Comparison of ENCODE assay signal across 19 cellular contexts in the genomic region with DNA sequence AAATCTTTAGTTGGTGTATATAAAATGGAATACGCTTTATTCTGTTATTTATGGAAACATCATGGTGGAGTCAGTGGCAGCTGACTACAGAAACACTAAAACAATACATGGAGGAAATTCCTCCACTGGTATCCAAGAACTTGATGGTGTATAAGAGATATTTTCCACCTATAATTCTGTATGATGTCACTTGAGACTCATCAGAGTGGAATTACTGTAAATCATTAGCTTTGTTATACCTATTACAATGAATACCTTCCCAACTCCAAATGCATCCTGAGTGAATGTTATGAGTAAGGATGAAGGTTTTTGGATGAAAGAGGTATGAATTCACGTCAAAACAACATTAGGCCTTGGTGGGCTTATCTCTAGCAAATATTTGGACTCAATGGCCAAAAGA.
DNase-seq lines count a peak whose midpoint lies in the region; ATAC-seq and TF ChIP-seq lines count a peak whose summit lies in the region.
"Had no signal": no experiment of that assay in that cellular context is flagged by ENCODE, and none has a peak within 500 bp of the region (broad histone marks: within the 10 kb centered on the region; RNA-seq: fewer than 3 reads in every experiment).

No MANE protein-coding gene starts in this region.

- TF ChIP-seq POLR2A in Peyer's patch (IDR thresholded peaks at IDR 0.05), result no peak

- CTCF ChIA-PET in CD4-positive, alpha-beta memory T cell (lab: Charles Lee; ENCODE audit: partially characterized antibody), result no interaction called here
- CTCF ChIA-PET in activated CD4-positive, alpha-beta T cell treated with anti-CD3 and anti-CD28 coated beads for 36 hours (lab: Charles Lee), result no interaction called here

- POLR2A ChIA-PET in CD4-positive, alpha-beta memory T cell (lab: Charles Lee; ENCODE audit: partially characterized antibody), result no interaction called here
- POLR2A ChIA-PET in activated CD4-positive, alpha-beta T cell treated with anti-CD3 and anti-CD28 coated beads for 36 hours (lab: Charles Lee), result no interaction called here

- no peaks in the 10 kb centered on the region for H3K4me1 Mint-ChIP-seq in CD4-positive, alpha-beta memory T cell
- no peaks in the 10 kb centered on the region for H3K4me1 Mint-ChIP-seq in activated CD4-positive, alpha-beta T cell treated with anti-CD3 and anti-CD28 coated beads for 36 hours
- H3K4me1 Mint-ChIP-seq: CD14-positive monocyte, IgD-negative memory B cell had no signal

- H3K9me3 Mint-ChIP-seq in CD4-positive, alpha-beta memory T cell, result peaks cover 0 to 2% (median 0%) of the 10 kb centered on the region in 8 donors
- no peaks in the 10 kb centered on the region for H3K9me3 Mint-ChIP-seq in activated CD4-positive, alpha-beta T cell treated with anti-CD3 and anti-CD28 coated beads for 36 hours (ENCODE audit: low read depth)
- H3K9me3 Mint-ChIP-seq: CD8-positive, alpha-beta T cell; H9; IgD-negative memory B cell had no signal

- no peak for ATAC-seq in activated CD4-positive, alpha-beta T cell treated with anti-CD3 and anti-CD28 coated beads for 36 hours
- ATAC-seq: CD8-positive, alpha-beta T cell; GM12878 had no signal

- intact Hi-C loops in CD4-positive, alpha-beta memory T cell (cut with micrococcal nuclease), result no loop called here
- intact Hi-C loops in activated CD4-positive, alpha-beta T cell treated with anti-CD3 and anti-CD28 coated beads for 36 hours (cut with DNase I, micrococcal nuclease), result no loop called here

- H3K4me3 ChIP-seq in epithelial cell of proximal tubule (ENCODE audit: low read depth, low read length) (no peak overlapping the region), Peyer's patch (no peak overlapping the region)
- no peak overlapping the region for H3K4me3 ChIP-seq in CD4-positive, alpha-beta memory T cell (ENCODE audit: low read length in 2 of 2)
- H3K4me3 ChIP-seq: BLaER1, GM12878 had no signal

- peaks cover 0 to 4% of the 10 kb centered on the region in 2 donors for H3K36me3 Mint-ChIP-seq in CD4-positive, alpha-beta memory T cell
- no peaks in the 10 kb centered on the region for H3K36me3 Mint-ChIP-seq in activated CD4-positive, alpha-beta T cell treated with anti-CD3 and anti-CD28 coated beads for 36 hours (ENCODE audit: low read depth)
- H3K36me3 Mint-ChIP-seq: CD14-positive monocyte; CD8-positive, alpha-beta T cell; IgD-negative memory B cell had no signal

- H3K27me3 ChIP-seq in CD4-positive, alpha-beta memory T cell (ENCODE audit: insufficient read depth, low read length), result no peaks in the 10 kb centered on the region
- H3K27me3 ChIP-seq in Peyer's patch, result no peaks in the 10 kb centered on the region
- H3K27me3 ChIP-seq: BLaER1 had no signal

- H3K4me1 ChIP-seq in CD4-positive, alpha-beta memory T cell (ENCODE audit: insufficient read depth, low read length), result no peaks in the 10 kb centered on the region
- no peaks in the 10 kb centered on the region for H3K4me1 ChIP-seq in Peyer's patch
- H3K4me1 ChIP-seq: BLaER1 had no signal

- no peaks in the 10 kb centered on the region for H3K36me3 ChIP-seq in CD4-positive, alpha-beta memory T cell (ENCODE audit: insufficient read depth, low read length)
- no peaks in the 10 kb centered on the region for H3K36me3 ChIP-seq in Peyer's patch
- H3K36me3 ChIP-seq: BLaER1 had no signal

- TF ChIP-seq CTCF in epithelial cell of proximal tubule (conservative IDR thresholded peaks at IDR 0.05; ENCODE audit: low read depth, low read length) (no peak), Peyer's patch (IDR thresholded peaks at IDR 0.05) (no peak)

- H3K27ac Mint-ChIP-seq in CD4-positive, alpha-beta memory T cell, result no peak overlapping the region
- H3K27ac Mint-ChIP-seq in activated CD4-positive, alpha-beta T cell treated with anti-CD3 and anti-CD28 coated beads for 36 hours, result no peak overlapping the region
- H3K27ac Mint-ChIP-seq: CD14-positive monocyte; CD8-positive, alpha-beta T cell; H9; IgD-negative memory B cell had no signal

- DNase-seq in Caki2 (ENCODE audit: low read depth), result peak; percentile 41
- peak; percentile 36 for DNase-seq in M059J (ENCODE audit: low read depth)
- peak; percentile 6 for DNase-seq in epithelial cell of proximal tubule (ENCODE audit: low read depth)
- DNase-seq in renal cortical epithelial cell (ENCODE audit: low read depth), result peak; percentile 58
- DNase-seq in CD4-positive, alpha-beta memory T cell, result no peak
- DNase-seq in activated CD4-positive, alpha-beta T cell treated with anti-CD3 and anti-CD28 coated beads for 36 hours, result no peak
- DNase-seq in Peyer's patch, result no peak
- DNase-seq: 8988T; CD8-positive, alpha-beta T cell; DMS 273 treated with DMSO at 0.1 percent for 48 hours; DMS53; DND-41; EL; H9 had no signal

- H3K4me3 Mint-ChIP-seq in CD4-positive, alpha-beta memory T cell, result no peak overlapping the region
- H3K4me3 Mint-ChIP-seq in activated CD4-positive, alpha-beta T cell treated with anti-CD3 and anti-CD28 coated beads for 36 hours, result no peak overlapping the region
- H3K4me3 Mint-ChIP-seq: CD14-positive monocyte; CD8-positive, alpha-beta T cell; H9; IgD-negative memory B cell had no signal

- peaks cover 0 to 4% of the 10 kb centered on the region in 2 donors for H3K27me3 Mint-ChIP-seq in CD4-positive, alpha-beta memory T cell
- H3K27me3 Mint-ChIP-seq in activated CD4-positive, alpha-beta T cell treated with anti-CD3 and anti-CD28 coated beads for 36 hours, result peaks cover 4% of the 10 kb centered on the region
- H3K27me3 Mint-ChIP-seq: IgD-negative memory B cell had no signal

- no peak overlapping the region for H3K27ac ChIP-seq in CD4-positive, alpha-beta memory T cell (ENCODE audit: low read depth, low read length)
- H3K27ac ChIP-seq in Peyer's patch, result no peak overlapping the region
- H3K27ac ChIP-seq: BLaER1, HL-60 had no signal

- in situ Hi-C loops in Caki2 (cut with HindIII; ENCODE audit: low pct_unique_long_range_greater_than_20kb, low sequenced_read_pairs), result no loop called here

- no peaks in the 10 kb centered on the region for H3K9me3 ChIP-seq in CD4-positive, alpha-beta memory T cell (ENCODE audit: control insufficient read depth in 1 of 2, low read length in 2 of 2)
- H3K9me3 ChIP-seq in Peyer's patch, result no peaks in the 10 kb centered on the region
- H3K9me3 ChIP-seq: BLaER1 had no signal

Comparison
In these comparisons a context has a peak if more than half of its experiments do, and no peak if none do; other contexts are left out.
1. DNase-seq: peak in Caki2 (single experiment), M059J (single experiment), epithelial cell of proximal tubule (single experiment) and renal cortical epithelial cell (single experiment); none in CD4-positive, alpha-beta memory T cell (0 of 5), activated CD4-positive, alpha-beta T cell treated with anti-CD3 and anti-CD28 coated beads for 36 hours (single experiment) and Peyer's patch (0 of 3).